Comparison of ENCODE assay signal across 1 cellular context in the genomic region with DNA sequence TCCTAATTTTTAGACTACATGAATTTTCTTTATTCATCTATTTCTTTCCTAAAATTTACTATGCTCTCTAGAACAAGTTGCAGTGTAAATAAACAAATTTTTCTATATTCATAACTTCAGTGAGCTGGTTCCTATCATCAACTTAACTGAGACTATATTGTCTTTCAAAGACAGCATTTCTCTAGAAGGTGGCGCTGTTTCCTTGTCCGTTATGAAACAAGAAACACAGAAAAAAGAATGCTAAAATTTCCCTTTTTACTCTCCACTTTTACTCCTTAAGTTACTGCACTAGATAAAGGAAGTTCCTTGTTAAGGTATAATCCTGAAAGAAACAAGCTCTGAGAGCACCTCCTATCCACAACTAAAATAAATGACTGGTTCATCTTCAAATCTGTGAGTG.
TF ChIP-seq lines count a peak whose summit lies in the region.

No MANE protein-coding gene starts in this region.

TF ChIP-seq in endothelial cell of umbilical vein, 7 proteins besides CTCF, POLR2A, EP300 and RAD21:
- TF ChIP-seq FOS (IDR thresholded peaks at IDR 0.05; ENCODE audit: borderline replicate concordance, insufficient read depth, low read length), result no peak
- TF ChIP-seq MAX (IDR thresholded peaks at IDR 0.05; ENCODE audit: insufficient read depth, insufficient read length), result no peak
- no peak for TF ChIP-seq EZH2 (IDR thresholded peaks at IDR 0.05; ENCODE audit: borderline replicate concordance, low read depth, low read length, severe bottlenecking)
- no peak for TF ChIP-seq GATA2 (IDR thresholded peaks at IDR 0.05; ENCODE audit: insufficient read depth, insufficient read length, low read depth, low read length)
- TF ChIP-seq JUN (IDR thresholded peaks at IDR 0.05; ENCODE audit: borderline replicate concordance, insufficient read depth, insufficient read length, low read depth), result no peak
- no peak for TF ChIP-seq MYC (IDR thresholded peaks at IDR 0.05; ENCODE audit: low read depth, low read length)
- no peak for TF ChIP-seq POLR2AphosphoS5 (IDR thresholded peaks at IDR 0.05; ENCODE audit: insufficient read depth, low read depth, low read length)
